Comparison of ENCODE assay signal across 24 cellular contexts in the genomic region with DNA sequence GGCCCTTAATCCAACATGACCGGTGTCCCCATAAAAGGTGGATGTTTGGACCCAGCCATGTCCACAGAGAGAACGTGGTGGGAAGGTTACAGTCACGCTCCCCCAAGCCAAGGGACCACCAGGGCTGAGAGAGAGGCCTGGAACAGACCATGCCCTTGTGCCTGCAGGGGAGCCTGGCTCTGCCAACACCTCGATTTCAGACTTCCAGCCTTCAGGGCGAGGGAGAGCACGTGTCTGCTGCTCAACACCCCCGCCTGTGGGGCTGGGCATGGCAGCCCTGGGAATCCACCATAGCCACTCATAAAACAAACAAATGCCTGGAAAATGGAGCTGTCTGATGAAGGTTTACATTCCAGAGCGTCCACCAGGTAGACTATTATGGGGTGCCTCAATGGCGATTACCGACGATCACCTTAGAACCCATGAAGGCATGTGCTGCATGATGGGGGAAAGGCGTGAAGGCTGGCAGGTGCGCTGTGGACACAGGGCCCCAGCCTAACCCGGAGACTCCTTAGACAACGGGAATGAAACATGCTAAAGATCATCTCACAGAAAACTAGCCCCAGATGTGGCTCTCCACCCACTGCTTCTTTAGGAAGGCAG. TPM values are rescaled to one million over a fixed set of nuclear protein-coding genes. Genes with fewer than 3 reads are reported as not detected.
DNase-seq lines count a peak whose midpoint lies in the region; ATAC-seq and TF ChIP-seq lines count a peak whose summit lies in the region.
"Had no signal": no experiment of that assay in that cellular context is flagged by ENCODE, and none has a peak within 500 bp of the region (broad histone marks: within the 10 kb centered on the region; RNA-seq: fewer than 3 reads in every experiment).

No MANE protein-coding gene starts in this region.

- H3K9me3 ChIP-seq in H9 (ENCODE audit: control insufficient read depth, low read depth, low read length) = no peaks in the 10 kb centered on the region

- H3K4me2 ChIP-seq in H9 (ENCODE audit: insufficient read depth, insufficient read length, low read length) = no peak overlapping the region

- no peak overlapping the region for H2BK120ac ChIP-seq in H9 (ENCODE audit: low read depth, low read length, poor library complexity, severe bottlenecking)

- peaks cover 3% of the 10 kb centered on the region for H4K20me1 ChIP-seq in H9 (ENCODE audit: control insufficient read depth, insufficient read depth, insufficient read length)

- no peak overlapping the region for H2BK12ac ChIP-seq in H9 (ENCODE audit: insufficient read length, low read depth, low read length)

- no peak overlapping the region for H2BK15ac ChIP-seq in H9 (ENCODE audit: low read depth, low read length)

- H3K4me3 ChIP-seq in coronary artery = no peak overlapping the region

- H3K79me1 ChIP-seq in H9 (ENCODE audit: insufficient read depth, low read depth, low read length, poor library complexity, severe bottlenecking) = no peaks in the 10 kb centered on the region

- no peak overlapping the region for H3K18ac ChIP-seq in H9 (ENCODE audit: insufficient read length, low read depth, low read length)

- intact Hi-C loops in natural killer cell (cut with micrococcal nuclease) = no loop called here

- H4K8ac ChIP-seq in H9 (replicated peaks; ENCODE audit: insufficient read length, low read depth, low read length) = no peak overlapping the region

- H3K4me3 Mint-ChIP-seq in natural killer cell (no peak overlapping the region), H9 (no peak overlapping the region)
- H3K4me3 Mint-ChIP-seq: activated B cell treated with CpG ODN at 0.5 μM for 24 hours; activated CD8-positive, alpha-beta T cell treated with anti-CD3 and anti-CD28 coated beads for 36 hours; activated naive CD8-positive, alpha-beta T cell treated with anti-CD3 and anti-CD28 coated beads for 36 hours; activated T-helper 1 cell treated with anti-CD3 and anti-CD28 coated beads, Interleukin-12 subunit alpha, Interleukin-12 subunit beta, Interleukin-2, Interleukin-4 antibody, amounts not matched to agents 30 ng/mL and 10 ng/mL and 1 ng/mL, durations not matched to agents 14 hours and 24 hours and 36 hours; CD4-positive, alpha-beta memory T cell; naive thymus-derived CD8-positive, alpha-beta T cell; stimulated activated memory B cell treated with anti-CD40 and anti-IgM and Interleukin-4, amounts not matched to agents 10 μg/mL and 1 μg/mL and 100 μg/mL, for 72 hours had no signal

- no peak overlapping the region for H3K27ac ChIP-seq in coronary artery
- H3K27ac ChIP-seq in H9 (ENCODE audit: insufficient read length, low read depth, low read length) = no peak overlapping the region
- H3K27ac ChIP-seq: parathyroid adenoma had no signal

- in situ Hi-C loops in KBM-7 (cut with MboI; ENCODE audit: low pct_unique_long_range_greater_than_20kb, low sequenced_read_pairs) = no loop called here

- TF ChIP-seq CTCF in coronary artery (IDR thresholded peaks at IDR 0.05) (no peak), natural killer cell (IDR thresholded peaks at IDR 0.05) (no peak), H9 (conservative IDR thresholded peaks at IDR 0.05) (no peak)

- no peak overlapping the region for H3K56ac ChIP-seq in H9 (ENCODE audit: insufficient read length, low read depth, low read length)

- H3K23ac ChIP-seq in H9 (ENCODE audit: insufficient read length, low read depth, low read length) = no peak overlapping the region

- no peak overlapping the region for H2BK20ac ChIP-seq in H9 (ENCODE audit: low read depth, low read length, poor library complexity, severe bottlenecking)

- no peak overlapping the region for H4K91ac ChIP-seq in H9 (ENCODE audit: insufficient read length, low read depth, low read length)

- no peaks in the 10 kb centered on the region for H3K4me1 ChIP-seq in H9 (ENCODE audit: insufficient read depth, low read length)
- H3K4me1 ChIP-seq: parathyroid adenoma had no signal

- no peak overlapping the region for H3K9ac ChIP-seq in H9 (ENCODE audit: extremely low read depth, insufficient read length, low read length)
- H3K9ac ChIP-seq: parathyroid adenoma had no signal

- no peaks in the 10 kb centered on the region for H3K9me3 Mint-ChIP-seq in natural killer cell
- H3K9me3 Mint-ChIP-seq in H9 = no peaks in the 10 kb centered on the region; a peak in 1 of 5 replicates
- H3K9me3 Mint-ChIP-seq: activated B cell treated with CpG ODN at 0.5 μM for 24 hours; activated CD8-positive, alpha-beta T cell treated with anti-CD3 and anti-CD28 coated beads for 36 hours; activated naive CD8-positive, alpha-beta T cell treated with anti-CD3 and anti-CD28 coated beads for 36 hours; activated T-helper 1 cell treated with anti-CD3 and anti-CD28 coated beads, Interleukin-12 subunit alpha, Interleukin-12 subunit beta, Interleukin-2, Interleukin-4 antibody, amounts not matched to agents 30 ng/mL and 10 ng/mL and 1 ng/mL, durations not matched to agents 14 hours and 24 hours and 36 hours; naive thymus-derived CD8-positive, alpha-beta T cell had no signal

- H2BK5ac ChIP-seq in H9 (ENCODE audit: insufficient read length, low read length) = no peak overlapping the region

- H2AK5ac ChIP-seq in H9 (ENCODE audit: insufficient read length, low read length) = no peak overlapping the region

- H3K27ac Mint-ChIP-seq in natural killer cell = no peak overlapping the region
- H3K27ac Mint-ChIP-seq in H9 = no peak overlapping the region
- H3K27ac Mint-ChIP-seq: activated B cell treated with CpG ODN at 0.5 μM for 24 hours; activated CD8-positive, alpha-beta T cell treated with anti-CD3 and anti-CD28 coated beads for 36 hours; activated naive CD8-positive, alpha-beta T cell treated with anti-CD3 and anti-CD28 coated beads for 36 hours; activated T-helper 1 cell treated with anti-CD3 and anti-CD28 coated beads, Interleukin-12 subunit alpha, Interleukin-12 subunit beta, Interleukin-2, Interleukin-4 antibody, amounts not matched to agents 30 ng/mL and 10 ng/mL and 1 ng/mL, durations not matched to agents 14 hours and 24 hours and 36 hours; CD4-positive, alpha-beta memory T cell; stimulated activated memory B cell treated with anti-CD40 and anti-IgM and Interleukin-4, amounts not matched to agents 10 μg/mL and 1 μg/mL and 100 μg/mL, for 72 hours had no signal

- H3K4ac ChIP-seq in H9 (ENCODE audit: low read depth, low read length) = no peak overlapping the region

- no peak overlapping the region; the same call in 1 of the 2 replicates for H3K14ac ChIP-seq in H9 (ENCODE audit: insufficient read depth, low read length)

- H2AFZ ChIP-seq in H9 (ENCODE audit: low read length) = no peak overlapping the region
- H2AFZ ChIP-seq: parathyroid adenoma had no signal

- H3T11ph ChIP-seq in H9 (ENCODE audit: low read length) = no peak overlapping the region

- ATAC-seq in natural killer cell (no peak), GM19395 (IDR thresholded peaks at IDR 0.05; ENCODE audit: unreplicated experiment) (no peak)
- ATAC-seq: activated CD8-positive, alpha-beta T cell treated with anti-CD3 and anti-CD28 coated beads for 36 hours; left colon; naive thymus-derived CD8-positive, alpha-beta T cell; stimulated activated memory B cell treated with anti-CD40 and anti-IgM and Interleukin-4, amounts not matched to agents 10 μg/mL and 1 μg/mL and 100 μg/mL, for 72 hours had no signal

- H3K79me2 ChIP-seq in H9 (ENCODE audit: insufficient read depth, low read length) = no peaks in the 10 kb centered on the region
- H3K79me2 ChIP-seq: parathyroid adenoma had no signal

- no peaks in the 10 kb centered on the region for H3K23me2 ChIP-seq in H9 (ENCODE audit: insufficient read length, low read depth, low read length, poor library complexity, severe bottlenecking)

- no CpG with 5 or more reads among the region's 15 CpGs for WGBS in H9 (ENCODE audit: extremely low coverage, insufficient read length, low lambda C conversion rate)

- H3K27me3 Mint-ChIP-seq in natural killer cell (ENCODE audit: low read depth in 2 of 2) (peaks cover 0 to 7% of the 10 kb centered on the region in 2 donors), H9 (ENCODE audit: low read depth) (peaks cover 36% of the 10 kb centered on the region)
- H3K27me3 Mint-ChIP-seq: activated B cell treated with CpG ODN at 0.5 μM for 24 hours; activated CD8-positive, alpha-beta T cell treated with anti-CD3 and anti-CD28 coated beads for 36 hours; CD4-positive, alpha-beta memory T cell had no signal

- H4K5ac ChIP-seq in H9 (ENCODE audit: insufficient read length, low read depth, low read length) = no peak overlapping the region

- no peaks in the 10 kb centered on the region for H3K27me3 ChIP-seq in H9 (ENCODE audit: insufficient read depth, low read length)

- H3K4me1 Mint-ChIP-seq in natural killer cell (peaks cover 0 to 6% of the 10 kb centered on the region in 2 donors), H9 (no peaks in the 10 kb centered on the region)
- H3K4me1 Mint-ChIP-seq: activated B cell treated with CpG ODN at 0.5 μM for 24 hours; activated naive CD8-positive, alpha-beta T cell treated with anti-CD3 and anti-CD28 coated beads for 36 hours; stimulated activated memory B cell treated with anti-CD40 and anti-IgM and Interleukin-4, amounts not matched to agents 10 μg/mL and 1 μg/mL and 100 μg/mL, for 72 hours had no signal

- H3K36me3 Mint-ChIP-seq in natural killer cell (no peaks in the 10 kb centered on the region), H9 (ENCODE audit: insufficient read depth in 1 of 3, low read depth in 3 of 3) (no peaks in the 10 kb centered on the region)
- H3K36me3 Mint-ChIP-seq: activated naive CD8-positive, alpha-beta T cell treated with anti-CD3 and anti-CD28 coated beads for 36 hours; CD4-positive, alpha-beta memory T cell; naive thymus-derived CD8-positive, alpha-beta T cell; stimulated activated memory B cell treated with anti-CD40 and anti-IgM and Interleukin-4, amounts not matched to agents 10 μg/mL and 1 μg/mL and 100 μg/mL, for 72 hours had no signal

- DNase-seq in stimulated activated CD4-positive, alpha-beta T cell treated with anti-CD3 and anti-CD28 coated beads, Interleukin-4, amount 100 ng/mL, for 24 hours = peak; percentile 1
- no peak for DNase-seq in stimulated activated CD4-positive, alpha-beta T cell treated with anti-CD3 and anti-CD28 coated beads, Interleukin-4, amount 100 ng/mL, for 1 hour
- DNase-seq in coronary artery (ENCODE audit: low spot score) = peak; percentile 55
- DNase-seq in natural killer cell = peak; percentile 10
- no peak for DNase-seq in H9
- no peak for DNase-seq in KBM-7
- DNase-seq: activated CD8-positive, alpha-beta T cell treated with anti-CD3 and anti-CD28 coated beads for 36 hours; activated naive CD8-positive, alpha-beta T cell treated with anti-CD3 and anti-CD28 coated beads for 36 hours; CD4-positive, alpha-beta memory T cell; DMS153; effector memory CD4-positive, alpha-beta T cell; Kasumi-1; NCI-H1092; NCI-H2029 treated with DMSO at 0.1 percent for 48 hours; NCI-H82; T1000 had no signal

RNA-seq across cellular contexts. Expression of a gene that starts 42.3 kb away (rescaled TPM):
- total RNA-seq in natural killer cell = not detected
- 0.26 and 0.31 TPM in 2 replicates for total RNA-seq in H9 (2021)
- total RNA-seq: activated B cell treated with CpG ODN at 0.5 μM for 24 hours; activated CD8-positive, alpha-beta T cell treated with anti-CD3 and anti-CD28 coated beads for 36 hours; activated naive CD8-positive, alpha-beta T cell treated with anti-CD3 and anti-CD28 coated beads for 36 hours; activated T-helper 1 cell treated with anti-CD3 and anti-CD28 coated beads, Interleukin-12 subunit alpha, Interleukin-12 subunit beta, Interleukin-2, Interleukin-4 antibody, amounts not matched to agents 30 ng/mL and 10 ng/mL and 1 ng/mL, durations not matched to agents 14 hours and 24 hours and 36 hours; CD4-positive, alpha-beta memory T cell; glomerular endothelial cell; left colon; naive thymus-derived CD8-positive, alpha-beta T cell had no signal

Comparison
In these comparisons a context has a peak if more than half of its experiments do, and no peak if none do; other contexts are left out.
1. DNase-seq: peak in stimulated activated CD4-positive, alpha-beta T cell treated with anti-CD3 and anti-CD28 coated beads, Interleukin-4, amount 100 ng/mL, for 24 hours (single experiment), coronary artery (single experiment) and natural killer cell (single experiment); none in stimulated activated CD4-positive, alpha-beta T cell treated with anti-CD3 and anti-CD28 coated beads, Interleukin-4, amount 100 ng/mL, for 1 hour (single experiment), H9 (single experiment) and KBM-7 (single experiment).